17 cellular contexts compared by ENCODE assay signal in genomic region chr11:107263865-107264563, GRCh38.
A peak's percentile ranks its signal among the peaks of the same experiment; 100 is the strongest.
DNase-seq lines count a peak whose midpoint lies in the region; ATAC-seq and TF ChIP-seq lines count a peak whose summit lies in the region.
"Had no signal": no experiment of that assay in that cellular context is flagged by ENCODE, and none has a peak within 500 bp of the region (broad histone marks: within the 10 kb centered on the region; RNA-seq: fewer than 3 reads in every experiment).

No MANE protein-coding gene starts in this region.

- POLR2A ChIA-PET in Caco-2 (lab: Charles Lee) = no interaction called here

- DNase-seq in esophagus muscularis mucosa (ENCODE audit: extremely low spot score) = peak; percentile 87
- DNase-seq in Caco-2 = no peak
- DNase-seq in germinal center (ENCODE audit: low spot score) = no peak
- no peak for DNase-seq in Karpas-422
- DNase-seq: dermis blood vessel endothelial cell; left lung; NCI-H1436 treated with DMSO at 0.1 percent for 48 hours; NCI-H446; stimulated activated CD4-positive, alpha-beta T cell treated with anti-CD3 and anti-CD28 coated beads, Interleukin-15, amount 100 ng/mL, for 24 hours; testis had no signal

- H3K36me3 Mint-ChIP-seq in Caco-2 (ENCODE audit: insufficient read depth, unreplicated experiment) = no peaks in the 10 kb centered on the region
- H3K36me3 Mint-ChIP-seq in activated T-helper 17 cell treated with anti-CD3 and anti-CD28 coated beads, Interleukin-2, amount 50 U/mL, for 72 hours (ENCODE audit: low read depth) = no peaks in the 10 kb centered on the region
- H3K36me3 Mint-ChIP-seq: brain had no signal

- WGBS in esophagus muscularis mucosa = 65% methylated on average over 2 of the region's 2 CpGs

- H3K4me3 Mint-ChIP-seq in Caco-2 (ENCODE audit: unreplicated experiment) = no peak overlapping the region
- no peak overlapping the region for H3K4me3 Mint-ChIP-seq in activated T-helper 17 cell treated with anti-CD3 and anti-CD28 coated beads, Interleukin-2, amount 50 U/mL, for 72 hours
- H3K4me3 Mint-ChIP-seq: brain had no signal

- no peaks in the 10 kb centered on the region for H4K20me1 ChIP-seq in Karpas-422 (ENCODE audit: insufficient read depth, low read depth, low read length)

- H3K27me3 ChIP-seq in esophagus muscularis mucosa (peaks cover 0 to 7% (median 0%) of the 10 kb centered on the region in 4 donors), Caco-2 (replicated peaks; ENCODE audit: control insufficient read depth, insufficient read depth, low read length) (peaks cover 2% of the 10 kb centered on the region), Karpas-422 (ENCODE audit: low read length) (no peaks in the 10 kb centered on the region)
- H3K27me3 ChIP-seq: left lung, testis had no signal

- ATAC-seq in GM18505 (IDR thresholded peaks at IDR 0.05; ENCODE audit: unreplicated experiment) = peak; percentile 68
- ATAC-seq in GM21390 (IDR thresholded peaks at IDR 0.05; ENCODE audit: unreplicated experiment) = peak; percentile 57
- ATAC-seq in HG02938 (IDR thresholded peaks at IDR 0.05; ENCODE audit: unreplicated experiment) = peak; percentile 56
- no peak for ATAC-seq in activated T-helper 17 cell treated with anti-CD3 and anti-CD28 coated beads, Interleukin-2, amount 50 U/mL, for 72 hours (replicated peaks)
- ATAC-seq: K562, left lung had no signal

- H3K4me1 Mint-ChIP-seq in Caco-2 (ENCODE audit: low read depth, unreplicated experiment) = no peaks in the 10 kb centered on the region
- H3K4me1 Mint-ChIP-seq in activated T-helper 17 cell treated with anti-CD3 and anti-CD28 coated beads, Interleukin-2, amount 50 U/mL, for 72 hours = no peaks in the 10 kb centered on the region

- CTCF ChIA-PET in Caco-2 (lab: Charles Lee) = no interaction called here

- no peak overlapping the region for H3K27ac Mint-ChIP-seq in Caco-2 (ENCODE audit: unreplicated experiment)
- H3K27ac Mint-ChIP-seq in activated T-helper 17 cell treated with anti-CD3 and anti-CD28 coated beads, Interleukin-2, amount 50 U/mL, for 72 hours = no peak overlapping the region

- peaks cover 3% of the 10 kb centered on the region for H3K27me3 Mint-ChIP-seq in Caco-2 (ENCODE audit: insufficient read depth, unreplicated experiment)
- H3K27me3 Mint-ChIP-seq in activated T-helper 17 cell treated with anti-CD3 and anti-CD28 coated beads, Interleukin-2, amount 50 U/mL, for 72 hours = peaks cover 4% of the 10 kb centered on the region

- H3K27ac ChIP-seq in esophagus muscularis mucosa (replicated peaks in 1 of 4) (peak overlapping the region in 1 of 4 donors; percentile 5), Karpas-422 (ENCODE audit: low read length) (no peak overlapping the region)
- H3K27ac ChIP-seq: left lung, prostate gland, testis had no signal

- H3K9me3 Mint-ChIP-seq in Caco-2 (ENCODE audit: unreplicated experiment) = no peaks in the 10 kb centered on the region
- H3K9me3 Mint-ChIP-seq in activated T-helper 17 cell treated with anti-CD3 and anti-CD28 coated beads, Interleukin-2, amount 50 U/mL, for 72 hours = no peaks in the 10 kb centered on the region
- H3K9me3 Mint-ChIP-seq: brain had no signal

- BruUV-seq in Caco-2 (replicated peaks; lab: Mats Ljungman, UMichigan) = no TSS peak

- no peaks in the 10 kb centered on the region for H3K79me2 ChIP-seq in Karpas-422 (ENCODE audit: low read length)

- no peaks in the 10 kb centered on the region for H3K9me2 ChIP-seq in Karpas-422 (replicated peaks; ENCODE audit: insufficient read depth, low read length)

- TF ChIP-seq CTCF in esophagus muscularis mucosa (IDR thresholded peaks at IDR 0.05) (no peak), Caco-2 (IDR thresholded peaks at IDR 0.05; ENCODE audit: insufficient read depth in 1 of 2, low read depth in 1 of 2, low read length in 1 of 2, severe bottlenecking in 1 of 2, unreplicated experiment in 1 of 2) (no peak)

- no peak overlapping the region for H3K9ac ChIP-seq in Karpas-422 (ENCODE audit: low read length)

- TF ChIP-seq POLR2A in GM18505 (IDR thresholded peaks at IDR 0.05; ENCODE audit: borderline replicate concordance, extremely low read depth, insufficient read depth, insufficient read length) = no peak
- no peak for TF ChIP-seq POLR2A in esophagus muscularis mucosa (IDR thresholded peaks at IDR 0.05; ENCODE audit: low read depth)

- no peak overlapping the region for H2AFZ ChIP-seq in Karpas-422 (ENCODE audit: low read length)

- intact Hi-C loops in esophagus muscularis mucosa (cut with DNase I) (no loop called here), Caco-2 (cut with micrococcal nuclease; ENCODE audit: unreplicated experiment) (no loop called here)

- no peak for TF ChIP-seq EP300 in esophagus muscularis mucosa (IDR thresholded peaks at IDR 0.05)

- H3K36me3 ChIP-seq in esophagus muscularis mucosa = no peaks in the 10 kb centered on the region
- no peaks in the 10 kb centered on the region for H3K36me3 ChIP-seq in Caco-2 (ENCODE audit: control insufficient read depth, insufficient read depth, low read length)
- no peaks in the 10 kb centered on the region for H3K36me3 ChIP-seq in Karpas-422 (ENCODE audit: insufficient read depth, low read length)
- H3K36me3 ChIP-seq: left lung, prostate gland had no signal

- H3K9me3 ChIP-seq in esophagus muscularis mucosa (no peaks in the 10 kb centered on the region), Caco-2 (no peaks in the 10 kb centered on the region), Karpas-422 (ENCODE audit: low read length) (no peaks in the 10 kb centered on the region)
- H3K9me3 ChIP-seq: left lung, prostate gland, testis had no signal

- H3K4me3 ChIP-seq in esophagus muscularis mucosa (no peak overlapping the region), Caco-2 (ENCODE audit: low read depth, low read length) (no peak overlapping the region), Karpas-422 (ENCODE audit: low read length) (no peak overlapping the region)
- H3K4me3 ChIP-seq: K562, left lung, prostate gland, testis had no signal

- no peak overlapping the region for H3K4me2 ChIP-seq in Karpas-422 (ENCODE audit: low read depth, low read length, poor library complexity, severe bottlenecking)

- no peaks in the 10 kb centered on the region for H3K4me1 ChIP-seq in esophagus muscularis mucosa
- H3K4me1 ChIP-seq in Caco-2 = no peaks in the 10 kb centered on the region
- H3K4me1 ChIP-seq in Karpas-422 (ENCODE audit: low read length) = peaks cover 8% of the 10 kb centered on the region
- H3K4me1 ChIP-seq: left lung, prostate gland, testis had no signal
